32 cellular contexts compared by ENCODE assay signal in the genomic region with DNA sequence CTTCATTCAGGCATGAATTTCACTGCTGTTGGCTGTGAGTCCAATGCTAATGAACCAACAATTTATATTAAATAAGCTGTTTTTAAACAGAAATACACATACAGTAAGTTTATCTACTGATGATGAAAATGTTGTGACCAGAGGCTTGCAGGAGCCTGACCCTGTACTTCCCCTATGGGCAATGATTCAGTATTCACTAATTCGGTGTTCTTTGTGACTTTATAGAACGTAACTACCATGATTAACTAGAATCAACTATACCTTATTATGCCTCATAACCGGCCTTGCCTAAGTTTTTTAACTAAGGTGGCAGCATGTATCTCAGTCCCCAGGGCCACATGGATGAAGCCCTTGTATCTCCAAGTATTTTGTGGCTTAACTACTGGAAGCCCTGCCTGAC. TPM values are rescaled to one million over a fixed set of nuclear protein-coding genes. Genes with fewer than 3 reads are reported as not detected.
"Had no signal": no experiment of that assay in that cellular context is flagged by ENCODE, and none has a peak within 500 bp of the region (broad histone marks: within the 10 kb centered on the region; RNA-seq: fewer than 3 reads in every experiment).

No MANE protein-coding gene starts in this region.

- H3K27ac Mint-ChIP-seq: activated CD4-positive, alpha-beta T cell treated with anti-CD3 and anti-CD28 coated beads, Interleukin-2, amount 10 ng/mL, durations not matched to agents 24 days and 14 days; activated CD8-positive, alpha-beta T cell treated with anti-CD3 and anti-CD28 coated beads, Interleukin-2, amount 10 ng/mL, durations not matched to agents 7 days and 5 days; activated naive CD4-positive, alpha-beta T cell treated with anti-CD3 and anti-CD28 coated beads for 36 hours; activated naive CD8-positive, alpha-beta T cell; activated naive CD8-positive, alpha-beta T cell treated with anti-CD3 and anti-CD28 coated beads, Interleukin-2, amount 50 U/mL, for 24 hours; activated T-cell treated with anti-CD3 and anti-CD28 coated beads, Interleukin-2, amount 50 U/mL, for 24 hours; brain; IgD-negative memory B cell had no signal

- H3K4me3 ChIP-seq: cardiac muscle cell, PC-9 had no signal

- H3K27me3 Mint-ChIP-seq: brain had no signal

- H3K4me3 Mint-ChIP-seq: activated CD4-positive, alpha-beta T cell treated with anti-CD3 and anti-CD28 coated beads, Interleukin-2, amount 10 ng/mL, durations not matched to agents 24 days and 14 days; activated CD8-positive, alpha-beta T cell treated with anti-CD3 and anti-CD28 coated beads, Interleukin-2, amount 10 ng/mL, durations not matched to agents 7 days and 5 days; activated naive CD4-positive, alpha-beta T cell treated with anti-CD3 and anti-CD28 coated beads for 36 hours; activated naive CD8-positive, alpha-beta T cell; activated naive CD8-positive, alpha-beta T cell treated with anti-CD3 and anti-CD28 coated beads, Interleukin-2, amount 50 U/mL, for 24 hours; activated T-cell treated with anti-CD3 and anti-CD28 coated beads, Interleukin-2, amount 50 U/mL, for 24 hours; brain; central memory CD8-positive, alpha-beta T cell had no signal

- ATAC-seq: activated CD8-positive, alpha-beta T cell treated with anti-CD3 and anti-CD28 coated beads, Interleukin-2, amount 10 ng/mL, durations not matched to agents 7 days and 5 days; activated naive CD8-positive, alpha-beta T cell treated with anti-CD3 and anti-CD28 coated beads, Interleukin-2, amount 50 U/mL, for 24 hours had no signal

- H3K4me1 Mint-ChIP-seq: activated CD4-positive, alpha-beta T cell treated with anti-CD3 and anti-CD28 coated beads, Interleukin-2, amount 10 ng/mL, durations not matched to agents 24 days and 14 days; activated naive CD8-positive, alpha-beta T cell treated with anti-CD3 and anti-CD28 coated beads, Interleukin-2, amount 50 U/mL, for 24 hours; brain; central memory CD8-positive, alpha-beta T cell; IgD-negative memory B cell had no signal

- H3K27me3 ChIP-seq: cardiac muscle cell had no signal

- H3K36me3 ChIP-seq: cardiac muscle cell, WERI-Rb-1 had no signal

- H3K36me3 Mint-ChIP-seq: activated naive CD8-positive, alpha-beta T cell; brain had no signal

- H3K9me3 Mint-ChIP-seq: activated CD4-positive, alpha-beta T cell treated with anti-CD3 and anti-CD28 coated beads, Interleukin-2, amount 10 ng/mL, durations not matched to agents 24 days and 14 days had no signal

- DNase-seq: activated CD4-positive, alpha-beta T cell treated with anti-CD3 and anti-CD28 coated beads for 1 hour; activated CD4-positive, alpha-beta T cell treated with anti-CD3 and anti-CD28 coated beads, Interleukin-2, amount 10 ng/mL, durations not matched to agents 24 days and 14 days; activated CD4-positive, alpha-beta T cell treated with anti-CD3 and anti-CD28 coated beads, Interleukin-2, amount 50 U/mL, for 48 hours; activated CD4-positive, CD25-positive, alpha-beta regulatory T cell; activated CD8-positive, alpha-beta T cell treated with anti-CD3 and anti-CD28 coated beads, Interleukin-2, amount 10 ng/mL, durations not matched to agents 7 days and 5 days; activated gamma-delta T cell treated with Interleukin-2 at 50 U/mL for 16 hours; activated naive CD4-positive, alpha-beta T cell treated with anti-CD3 and anti-CD28 coated beads for 36 hours; activated naive CD8-positive, alpha-beta T cell treated with anti-CD3 and anti-CD28 coated beads, Interleukin-2, amount 50 U/mL, for 24 hours; activated T-cell treated with anti-CD3 and anti-CD28 coated beads, Interleukin-2, amount 50 U/mL, for 24 hours; anterior cingulate cortex; Karpas-422; KBM-7; NCI-H1105; NCI-H1417 treated with DMSO at 0.1 percent for 48 hours; NCI-H2029; NCI-H345; NCI-H524 treated with DMSO at 0.1 percent for 48 hours; NK-92 treated with Interleukin-12 subunit alpha and Interleukin-12 subunit beta, amount 100 ng/mL, for 24 hours; PC-9; Right ventricle myocardium superior; SW 1271; T-helper 1 cell; T-helper 2 cell; T-helper 9 cell; WERI-Rb-1 had no signal

RNA-seq across cellular contexts. Expression of a gene that starts 11.8 kb away (rescaled TPM):
- total RNA-seq: activated CD4-positive, alpha-beta T cell treated with anti-CD3 and anti-CD28 coated beads, Interleukin-2, amount 10 ng/mL, durations not matched to agents 24 days and 14 days; activated CD8-positive, alpha-beta T cell treated with anti-CD3 and anti-CD28 coated beads, Interleukin-2, amount 10 ng/mL, durations not matched to agents 7 days and 5 days; activated naive CD4-positive, alpha-beta T cell treated with anti-CD3 and anti-CD28 coated beads for 36 hours; cardiac muscle cell; MCF 10A; NCI-H460; PC-9; Right ventricle myocardium superior had no signal
